16 cellular contexts compared by ENCODE assay signal in genomic region chr2:196144513-196145126, GRCh38. TPM values are rescaled to one million over a fixed set of nuclear protein-coding genes. Genes with fewer than 3 reads are reported as not detected.
DNase-seq lines count a peak whose midpoint lies in the region; ATAC-seq and TF ChIP-seq lines count a peak whose summit lies in the region.
"Had no signal": no experiment of that assay in that cellular context is flagged by ENCODE, and none has a peak within 500 bp of the region (broad histone marks: within the 10 kb centered on the region; RNA-seq: fewer than 3 reads in every experiment).

No MANE protein-coding gene starts in this region.

- peaks cover 76% of the 10 kb centered on the region for H3K4me1 Mint-ChIP-seq in activated naive CD4-positive, alpha-beta T cell treated with anti-CD3 and anti-CD28 coated beads, Interleukin-2, amount 10 ng/mL, durations not matched to agents 7 days and 5 days
- H3K4me1 Mint-ChIP-seq in activated CD8-positive, alpha-beta T cell treated with anti-CD3 and anti-CD28 coated beads for 36 hours (ENCODE audit: low read depth) = peaks cover 80% of the 10 kb centered on the region
- H3K4me1 Mint-ChIP-seq: H9, WTC11 had no signal

- H3K27me3 Mint-ChIP-seq in activated naive CD4-positive, alpha-beta T cell treated with anti-CD3 and anti-CD28 coated beads, Interleukin-2, amount 10 ng/mL, durations not matched to agents 7 days and 5 days = no peaks in the 10 kb centered on the region
- H3K27me3 Mint-ChIP-seq in activated CD8-positive, alpha-beta T cell treated with anti-CD3 and anti-CD28 coated beads for 36 hours = no peaks in the 10 kb centered on the region

- peaks cover 84% of the 10 kb centered on the region for H3K36me3 Mint-ChIP-seq in activated naive CD4-positive, alpha-beta T cell treated with anti-CD3 and anti-CD28 coated beads, Interleukin-2, amount 10 ng/mL, durations not matched to agents 7 days and 5 days
- H3K36me3 Mint-ChIP-seq in activated CD8-positive, alpha-beta T cell treated with anti-CD3 and anti-CD28 coated beads for 36 hours (ENCODE audit: low read depth) = peaks cover 87% of the 10 kb centered on the region

- intact Hi-C loops in activated CD8-positive, alpha-beta T cell treated with anti-CD3 and anti-CD28 coated beads for 36 hours (cut with micrococcal nuclease) = loop anchor here (5.0 kb wide), 3 partner anchors 42 to 133 kb away; no protein-coding TSS in a partner anchor
- intact Hi-C loops in left colon (cut with DNase I, micrococcal nuclease) (no loop called here), posterior vena cava (cut with DNase I) (no loop called here)

- H3K4me3 Mint-ChIP-seq in activated naive CD4-positive, alpha-beta T cell treated with anti-CD3 and anti-CD28 coated beads, Interleukin-2, amount 10 ng/mL, durations not matched to agents 7 days and 5 days = peak overlapping the region; percentile 14
- H3K4me3 Mint-ChIP-seq in activated CD8-positive, alpha-beta T cell treated with anti-CD3 and anti-CD28 coated beads for 36 hours = peak overlapping the region; percentile 14
- H3K4me3 Mint-ChIP-seq: H9, WTC11 had no signal

- ATAC-seq in activated CD8-positive, alpha-beta T cell treated with anti-CD3 and anti-CD28 coated beads for 36 hours = peak; percentile 56
- peak; percentile 91 for ATAC-seq in left colon
- ATAC-seq: WTC11 had no signal

- CTCF ChIA-PET in activated naive CD4-positive, alpha-beta T cell treated with anti-CD3 and anti-CD28 coated beads, Interleukin-2, amount 10 ng/mL, durations not matched to agents 7 days and 5 days (lab: Charles Lee) = interaction anchor here (1.1 to 2.4 kb wide), 3 partner anchors 64 to 132 kb away, joined by 3 to 11 read pairs (median 7); no protein-coding TSS in a partner anchor
- CTCF ChIA-PET in activated CD8-positive, alpha-beta T cell treated with anti-CD3 and anti-CD28 coated beads for 36 hours (lab: Charles Lee) = interaction anchor here (0.7 to 2.2 kb wide), 5 partner anchors 9 to 104 kb away, joined by 3 to 5 read pairs (median 3); partner anchors contain the start of gene DNAH7

- peak overlapping the region; percentile 35 for H3K27ac Mint-ChIP-seq in activated naive CD4-positive, alpha-beta T cell treated with anti-CD3 and anti-CD28 coated beads, Interleukin-2, amount 10 ng/mL, durations not matched to agents 7 days and 5 days
- H3K27ac Mint-ChIP-seq in activated CD8-positive, alpha-beta T cell treated with anti-CD3 and anti-CD28 coated beads for 36 hours = peak overlapping the region; percentile 79
- H3K27ac Mint-ChIP-seq: WTC11 had no signal

- H3K9me3 Mint-ChIP-seq in activated naive CD4-positive, alpha-beta T cell treated with anti-CD3 and anti-CD28 coated beads, Interleukin-2, amount 10 ng/mL, durations not matched to agents 7 days and 5 days = no peaks in the 10 kb centered on the region
- no peaks in the 10 kb centered on the region for H3K9me3 Mint-ChIP-seq in activated CD8-positive, alpha-beta T cell treated with anti-CD3 and anti-CD28 coated beads for 36 hours
- H3K9me3 Mint-ChIP-seq: H9, WTC11 had no signal

- TF ChIP-seq CTCF in activated CD8-positive, alpha-beta T cell treated with anti-CD3 and anti-CD28 coated beads for 36 hours (IDR thresholded peaks at IDR 0.05) = no peak

- DNase-seq in activated naive CD4-positive, alpha-beta T cell treated with anti-CD3 and anti-CD28 coated beads, Interleukin-2, amount 10 ng/mL, durations not matched to agents 7 days and 5 days = no peak
- no peak for DNase-seq in activated naive CD4-positive, alpha-beta T cell (lab: John Stamatoyannopoulos, UW)
- DNase-seq in activated CD8-positive, alpha-beta T cell treated with anti-CD3 and anti-CD28 coated beads for 36 hours = peak; percentile 37
- DNase-seq in left colon (no peak), mucosa of gallbladder (ENCODE audit: low spot score) (no peak), superior temporal gyrus (ENCODE audit: extremely low spot score) (no peak), NCI-H446 treated with DMSO at 0.1 percent for 48 hours (lab: John Stamatoyannopoulos, UW) (no peak), posterior vena cava (ENCODE audit: low spot score) (no peak)
- DNase-seq: anterior cingulate cortex; GF-D8; H9; KG1; NCI-H1092 treated with DMSO at 0.1 percent for 48 hours; Peyer's patch; stimulated activated CD4-positive, alpha-beta T cell treated with anti-CD3 and anti-CD28 coated beads, Interleukin-15, amount 100 ng/mL, for 24 hours had no signal

- POLR2A ChIA-PET in activated CD8-positive, alpha-beta T cell treated with anti-CD3 and anti-CD28 coated beads for 36 hours (lab: Charles Lee) = interaction anchor here (0.6 to 1.9 kb wide), 11 partner anchors 9 to 565 kb away, joined by 3 to 10 read pairs (median 3); no protein-coding TSS in a partner anchor

RNA-seq across cellular contexts. Expression of gene STK17B, which starts 26.8 kb away (rescaled TPM):
- total RNA-seq in activated CD8-positive, alpha-beta T cell treated with anti-CD3 and anti-CD28 coated beads for 36 hours = 100 to 1,000 TPM; 237 to 250 TPM
- total RNA-seq in left colon (10 to 100 TPM; 43.1 to 59.9 TPM), mucosa of gallbladder (24.0 TPM), posterior vena cava (10 to 100 TPM; 23.3 to 31.8 TPM)
